Comparison of ENCODE assay signal across 21 cellular contexts in genomic region chr20:54119744-54120143, GRCh38. TPM values are rescaled to one million over a fixed set of nuclear protein-coding genes. Genes with fewer than 3 reads are reported as not detected.
"Had no signal": no experiment of that assay in that cellular context is flagged by ENCODE, and none has a peak within 500 bp of the region (broad histone marks: within the 10 kb centered on the region; RNA-seq: fewer than 3 reads in every experiment).

No MANE protein-coding gene starts in this region.

- DNase-seq: KBM-7, MV-4-11, NCI-H1048, NCI-H1105, NCI-H1417, NCI-H1436 treated with DMSO at 0.1 percent for 48 hours, NCI-H1694, NCI-H187 treated with DMSO at 0.1 percent for 48 hours, NCI-H2029 treated with DMSO at 0.1 percent for 48 hours, NCI-H2107, NCI-H2227 treated with DMSO at 0.1 percent for 48 hours, NCI-H524, NCI-H526 treated with DMSO at 0.1 percent for 48 hours, NCI-H774, SHP77 treated with DMSO at 0.1 percent for 48 hours, SJCRH30 had no signal

- H3K27ac ChIP-seq: RWPE1, SJCRH30 had no signal

- H3K4me1 ChIP-seq: SJCRH30 had no signal

- H3K4me3 ChIP-seq: SJCRH30 had no signal

- ATAC-seq: Panc1 had no signal

- H3K36me3 ChIP-seq: SJCRH30 had no signal

RNA-seq across cellular contexts. Expression of gene BCAS1, which starts 49.4 kb away (rescaled TPM):
- total RNA-seq: LHCN-M2, MCF 10A, NCI-H460 had no signal

RNA-seq across cellular contexts. Expression of gene CYP24A1, which starts 54.0 kb away (rescaled TPM):
- total RNA-seq: LHCN-M2, SJCRH30 had no signal
